8 cellular contexts compared by ENCODE assay signal in genomic region chr11:33857924-33858323, GRCh38. TPM values are rescaled to one million over a fixed set of nuclear protein-coding genes. Genes with fewer than 3 reads are reported as not detected.
A peak's percentile ranks its signal among the peaks of the same experiment; 100 is the strongest.
DNase-seq lines count a peak whose midpoint lies in the region; ATAC-seq and TF ChIP-seq lines count a peak whose summit lies in the region.

No MANE protein-coding gene starts in this region.

- no peak overlapping the region for H3K4me3 Mint-ChIP-seq in activated T-cell treated with anti-CD3 and anti-CD28 coated beads, Interleukin-2, amount 50 U/mL, for 24 hours

- no peak overlapping the region for H2AFZ ChIP-seq in PC-9
- no peak overlapping the region for H2AFZ ChIP-seq in neuronal stem cell (ENCODE audit: low read length)

- H2BK5ac ChIP-seq in neuronal stem cell (ENCODE audit: low read length), result no peak overlapping the region

- WGBS in neuronal stem cell (ENCODE audit: extremely low coverage in 2 of 2, insufficient read length in 2 of 2, insufficient replicate concordance in 1 of 2), 2 donors, result no CpG with 5 or more reads among the region's 11 CpGs

- H3K79me1 ChIP-seq in neuronal stem cell (ENCODE audit: low read depth, low read length), result no peaks in the 10 kb centered on the region

- TF ChIP-seq CTCF in AG04449 (IDR thresholded peaks at IDR 0.05; ENCODE audit: insufficient read depth, low read length, missing control alignments) (peak; percentile 90), PC-9 (conservative IDR thresholded peaks at IDR 0.05) (peak; percentile 98), fibroblast of mammary gland (conservative IDR thresholded peaks at IDR 0.05; ENCODE audit: control insufficient read depth, insufficient read depth, low read depth, low read length) (peak; percentile 92)

- H3K18ac ChIP-seq in neuronal stem cell (ENCODE audit: low read length), result no peak overlapping the region

- DNase-seq in AG04449 (ENCODE audit: low read depth, low spot score) (no peak), KBM-7 (peak; percentile 89), PC-9 (peak; percentile 46 to 72), fibroblast of mammary gland (ENCODE audit: low read depth) (peak; percentile 63), neuronal stem cell (ENCODE audit: low spot score) (peak; percentile 76), stromal cell of bone marrow (ENCODE audit: low read depth) (peak; percentile 28)
- DNase-seq in activated T-cell treated with anti-CD3 and anti-CD28 coated beads, Interleukin-2, amount 50 U/mL, for 24 hours, result peak; percentile 86

- in situ Hi-C loops in KBM-7 (cut with MboI; ENCODE audit: low pct_unique_long_range_greater_than_20kb, low sequenced_read_pairs), result no loop called here

- no peaks in the 10 kb centered on the region for H3K9me3 ChIP-seq in PC-9 (ENCODE audit: insufficient read depth, low read depth)
- no peaks in the 10 kb centered on the region for H3K9me3 ChIP-seq in neuronal stem cell (replicated peaks in 1 of 2; ENCODE audit: control insufficient read depth in 2 of 2, insufficient read depth in 1 of 2, low read depth in 1 of 2, low read length in 2 of 2)

- H3K4me3 ChIP-seq in AG04449 (ENCODE audit: low read depth, low read length) (no peak overlapping the region), PC-9 (no peak overlapping the region), fibroblast of mammary gland (ENCODE audit: control insufficient read depth, low read depth, low read length) (no peak overlapping the region), neuronal stem cell (ENCODE audit: low read length in 2 of 2) (no peak overlapping the region)

- intact Hi-C loops in PC-9 (cut with micrococcal nuclease; ENCODE audit: unreplicated experiment), result loop anchor here (1.0 to 5.0 kb wide), 4 partner anchors 113 to 501 kb away; no protein-coding TSS in a partner anchor

- ATAC-seq in GM18868 (IDR thresholded peaks at IDR 0.05; ENCODE audit: unreplicated experiment), result peak; percentile 72

- H2BK120ac ChIP-seq in neuronal stem cell (ENCODE audit: low read depth, low read length), result no peak overlapping the region

- H3K36me3 ChIP-seq in PC-9 (ENCODE audit: low read depth), result no peaks in the 10 kb centered on the region
- no peaks in the 10 kb centered on the region for H3K36me3 ChIP-seq in neuronal stem cell (replicated peaks in 1 of 2; ENCODE audit: control insufficient read depth in 2 of 2, insufficient read depth in 2 of 2, low read length in 2 of 2)

- no peak overlapping the region for H3K14ac ChIP-seq in neuronal stem cell (ENCODE audit: low read length)

- POLR2A ChIA-PET in AG04449 (lab: Yijun Ruan, JAX), result no interaction called here
- POLR2A ChIA-PET in PC-9 (lab: Charles Lee; ENCODE audit: unreplicated experiment), result no interaction called here

- H3K27me3 ChIP-seq in PC-9 (ENCODE audit: insufficient read depth, low read depth) (peaks cover 39% of the 10 kb centered on the region; the same call in 1 of the 2 replicates), neuronal stem cell (ENCODE audit: control insufficient read depth in 3 of 3, insufficient read depth in 3 of 3, low read depth in 1 of 3, low read length in 3 of 3) (peaks cover 0 to 66% (median 0%) of the 10 kb centered on the region in 3 experiments)

- no peaks in the 10 kb centered on the region for H4K20me1 ChIP-seq in PC-9 (ENCODE audit: insufficient read depth)

- no peaks in the 10 kb centered on the region for H3K9me3 Mint-ChIP-seq in activated T-cell treated with anti-CD3 and anti-CD28 coated beads, Interleukin-2, amount 50 U/mL, for 24 hours

- H3K4me1 ChIP-seq in PC-9 (replicated peaks; ENCODE audit: insufficient read depth), result no peaks in the 10 kb centered on the region
- H3K4me1 ChIP-seq in neuronal stem cell (ENCODE audit: control insufficient read depth in 2 of 2, insufficient read depth in 1 of 2, low read depth in 1 of 2, low read length in 2 of 2), result peaks cover 0 to 3% of the 10 kb centered on the region in 2 donors

- BruUV-seq in PC-9 (replicated peaks; lab: Mats Ljungman, UMichigan), result no TSS peak

- no peaks in the 10 kb centered on the region for H3K4me1 Mint-ChIP-seq in activated T-cell treated with anti-CD3 and anti-CD28 coated beads, Interleukin-2, amount 50 U/mL, for 24 hours (ENCODE audit: low read depth)

- H4K8ac ChIP-seq in neuronal stem cell (ENCODE audit: low read depth, low read length), result no peak overlapping the region

- H3F3A ChIP-seq in PC-9 (ENCODE audit: insufficient read depth, low read depth), result no peaks in the 10 kb centered on the region

- no peak overlapping the region for H3K23ac ChIP-seq in neuronal stem cell (ENCODE audit: low read depth, low read length, poor library complexity)

- H3K4ac ChIP-seq in neuronal stem cell (ENCODE audit: low read length), result no peak overlapping the region

- H3K36me3 Mint-ChIP-seq in activated T-cell treated with anti-CD3 and anti-CD28 coated beads, Interleukin-2, amount 50 U/mL, for 24 hours (ENCODE audit: low read depth), result no peaks in the 10 kb centered on the region

- H3K27ac Mint-ChIP-seq in activated T-cell treated with anti-CD3 and anti-CD28 coated beads, Interleukin-2, amount 50 U/mL, for 24 hours, result no peak overlapping the region

- no peak overlapping the region for H4K91ac ChIP-seq in neuronal stem cell (ENCODE audit: low read depth, low read length, poor library complexity)

- H3K27ac ChIP-seq in PC-9 (no peak overlapping the region), neuronal stem cell (replicated peaks; ENCODE audit: low read length) (no peak overlapping the region)

- H3K9me2 ChIP-seq in PC-9 (ENCODE audit: insufficient read depth), result no peaks in the 10 kb centered on the region

- peaks cover 79% of the 10 kb centered on the region for H3K27me3 Mint-ChIP-seq in activated T-cell treated with anti-CD3 and anti-CD28 coated beads, Interleukin-2, amount 50 U/mL, for 24 hours

- no peak overlapping the region for H2AK5ac ChIP-seq in neuronal stem cell (ENCODE audit: low read depth, low read length)

- CTCF ChIA-PET in AG04449 (lab: Yijun Ruan, JAX) (interaction anchor here (0.7 to 8.7 kb wide), 44 partner anchors 9 to 634 kb away, joined by 3 to 261 read pairs (median 5); partner anchors contain the start of genes ABTB2 and LMO2), PC-9 (lab: Charles Lee) (interaction anchor here (0.7 to 0.9 kb wide), 2 partner anchors 58 to 125 kb away, joined by 3 read pairs; no protein-coding TSS in a partner anchor)

- no peak overlapping the region for H2BK15ac ChIP-seq in neuronal stem cell (ENCODE audit: low read length)

- no peak overlapping the region for H3K4me2 ChIP-seq in PC-9
- H3K4me2 ChIP-seq in neuronal stem cell (ENCODE audit: insufficient read depth, low read length, poor library complexity, severe bottlenecking), result no peak overlapping the region

- H2BK12ac ChIP-seq in neuronal stem cell (ENCODE audit: low read length), result no peak overlapping the region

- no peak overlapping the region for H3K9ac ChIP-seq in neuronal stem cell (ENCODE audit: low read depth, low read length, poor library complexity)

- no peaks in the 10 kb centered on the region for H3K79me2 ChIP-seq in PC-9 (ENCODE audit: low read depth)

RNA-seq across cellular contexts. Expression of gene LMO2, which starts 34.0 kb away (rescaled TPM):
- 0.28 and 0.45 TPM in 2 replicates for total RNA-seq in PC-9 (2021)
- polyA plus RNA-seq in neuronal stem cell (2013, experiment 1 of 2), result 1.9 TPM
- 1.8 TPM for polyA plus RNA-seq in neuronal stem cell (2013, experiment 2 of 2)
